ENCODE assay signal across 8 cellular contexts in the genomic region with DNA sequence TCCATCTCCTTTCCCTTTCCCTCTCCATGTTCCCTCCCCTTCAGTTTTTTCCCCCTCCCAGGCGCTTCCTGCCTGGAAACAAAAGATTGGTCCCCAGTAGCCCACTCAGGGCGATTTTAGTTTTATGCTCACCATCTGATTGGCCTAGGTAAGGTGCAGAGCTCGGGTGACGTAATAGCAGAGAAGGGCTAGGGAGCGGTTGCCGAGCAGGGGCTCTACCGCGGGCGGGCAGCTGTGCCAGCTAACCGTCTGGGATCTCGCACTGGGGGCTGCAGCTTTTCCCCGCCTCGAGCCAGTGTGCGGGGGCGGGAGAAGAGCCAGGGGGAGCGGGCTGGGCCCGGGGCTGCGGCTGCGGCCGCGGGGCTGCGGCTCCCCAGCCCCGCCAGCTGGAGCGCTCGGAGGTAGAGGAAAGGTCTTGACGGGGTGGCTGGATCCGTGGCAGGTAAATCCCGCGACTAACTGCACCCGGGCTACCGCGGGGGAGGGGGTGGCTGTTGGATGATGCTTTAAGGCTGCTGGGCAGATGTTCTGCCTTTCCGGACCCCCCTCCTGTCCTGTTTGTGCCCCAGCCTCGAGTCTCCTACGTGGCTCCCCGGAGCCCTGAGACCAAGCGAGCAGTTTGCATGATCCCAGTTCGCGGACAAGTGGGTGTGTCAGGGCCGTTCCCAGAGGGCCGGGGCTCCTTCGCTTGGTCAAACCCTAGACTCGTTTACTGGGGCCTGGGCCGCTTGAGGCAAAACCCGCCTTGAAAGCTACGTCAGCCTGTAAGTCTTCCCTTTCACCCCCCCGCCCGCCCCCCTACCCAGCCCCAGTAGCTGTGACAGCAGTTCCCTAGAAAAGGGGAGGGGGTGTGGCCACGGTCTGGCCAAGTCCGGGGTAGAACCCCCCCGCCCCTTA. TPM values are rescaled to one million over a fixed set of nuclear protein-coding genes. Genes with fewer than 3 reads are reported as not detected.
DNase-seq lines count a peak whose midpoint lies in the region; ATAC-seq and TF ChIP-seq lines count a peak whose summit lies in the region.

TSS of gene PAK3 (plus strand) at position 218 of the 897 bp plus-strand sequence. CDS start 26,913 bp downstream, outside the sequence.

- H3K27me3 ChIP-seq in GM23338 (ENCODE audit: insufficient read depth) (no peaks in the 10 kb centered on the region), foreskin keratinocyte (peaks cover 2% of the 10 kb centered on the region), neural progenitor cell (no peaks in the 10 kb centered on the region)

- H3K27ac Mint-ChIP-seq in GM23338 (no peak within 1 kb of the TSS), neural progenitor cell (peak within 1 kb of the TSS; percentile 91)
- no peak within 1 kb of the TSS for H3K27ac Mint-ChIP-seq in activated T-helper 2 cell treated with anti-CD3 and anti-CD28 coated beads, Interferon-gamma antibody, Interleukin-2, Interleukin-4, amounts not matched to agents 10 μg/mL and 5 μg/mL and 100 μg/mL, durations not matched to agents 14 hours and 24 hours and 36 hours

- H2AFZ ChIP-seq in GM23338 (peak within 1 kb of the TSS; percentile 69; the same call in 1 of the 2 replicates), neural progenitor cell (replicated peaks) (peak within 1 kb of the TSS; percentile 97)

- no peaks in the 10 kb centered on the region for H3K9me2 ChIP-seq in GM23338 (ENCODE audit: insufficient read depth)

- H3K27ac ChIP-seq in GM23338 (ENCODE audit: low read depth) (no peak within 1 kb of the TSS), foreskin keratinocyte (no peak within 1 kb of the TSS), neural progenitor cell (no peak within 1 kb of the TSS)

- DNase-seq in CD1c-positive myeloid dendritic cell (ENCODE audit: extremely low spot score) (peak; percentile 1), GM23338 (ENCODE audit: low spot score) (peak; percentile 72), NCI-H2227 (lab: John Stamatoyannopoulos, UW; ENCODE audit: unreplicated experiment) (peak; percentile 83), foreskin keratinocyte (no peak), neural progenitor cell (ENCODE audit: low spot score) (peak; percentile 79), cerebellar nuclear complex (lab: John Stamatoyannopoulos, UW) (no peak)
- no peak for DNase-seq in activated T-helper 2 cell treated with anti-CD3 and anti-CD28 coated beads, Interferon-gamma antibody, Interleukin-2, Interleukin-4, amounts not matched to agents 10 μg/mL and 5 μg/mL and 100 μg/mL, durations not matched to agents 14 hours and 24 hours and 36 hours (ENCODE audit: low spot score)

- H3F3A ChIP-seq in GM23338 (replicated peaks; ENCODE audit: low read depth) (no peaks in the 10 kb centered on the region), neural progenitor cell (ENCODE audit: low read depth) (peaks cover 24% of the 10 kb centered on the region)

- H3K4me3 Mint-ChIP-seq in GM23338 (peak within 1 kb of the TSS; percentile 86), neural progenitor cell (peak within 1 kb of the TSS; percentile 94)
- peak within 1 kb of the TSS; percentile 74 for H3K4me3 Mint-ChIP-seq in activated T-helper 2 cell treated with anti-CD3 and anti-CD28 coated beads, Interferon-gamma antibody, Interleukin-2, Interleukin-4, amounts not matched to agents 10 μg/mL and 5 μg/mL and 100 μg/mL, durations not matched to agents 14 hours and 24 hours and 36 hours (ENCODE audit: low read depth)

- intact Hi-C loops in activated T-helper 2 cell treated with anti-CD3 and anti-CD28 coated beads, Interferon-gamma antibody, Interleukin-2, Interleukin-4, amounts not matched to agents 10 μg/mL and 5 μg/mL and 100 μg/mL, durations not matched to agents 14 hours and 24 hours and 36 hours (cut with micrococcal nuclease): loop anchor here (5.0 kb wide), 1 partner anchor 351 kb away; no protein-coding TSS in a partner anchor

- H3K36me3 ChIP-seq in GM23338 (ENCODE audit: insufficient read depth) (no peaks in the 10 kb centered on the region), neural progenitor cell (no peaks in the 10 kb centered on the region)

- peaks cover 27% of the 10 kb centered on the region; the same call in 2 of the 3 replicates for H3K4me1 Mint-ChIP-seq in GM23338
- H3K4me1 Mint-ChIP-seq in activated T-helper 2 cell treated with anti-CD3 and anti-CD28 coated beads, Interferon-gamma antibody, Interleukin-2, Interleukin-4, amounts not matched to agents 10 μg/mL and 5 μg/mL and 100 μg/mL, durations not matched to agents 14 hours and 24 hours and 36 hours (ENCODE audit: low read depth): peaks cover 16% of the 10 kb centered on the region
- H3K4me1 Mint-ChIP-seq in neural progenitor cell: peaks cover 48% of the 10 kb centered on the region

- peaks cover 8% of the 10 kb centered on the region for H3K27me3 Mint-ChIP-seq in GM23338 (ENCODE audit: insufficient read depth, low read depth, poor library complexity)
- peaks cover 30% of the 10 kb centered on the region for H3K27me3 Mint-ChIP-seq in activated T-helper 2 cell treated with anti-CD3 and anti-CD28 coated beads, Interferon-gamma antibody, Interleukin-2, Interleukin-4, amounts not matched to agents 10 μg/mL and 5 μg/mL and 100 μg/mL, durations not matched to agents 14 hours and 24 hours and 36 hours (ENCODE audit: low read depth)
- H3K27me3 Mint-ChIP-seq in neural progenitor cell (ENCODE audit: insufficient read depth, low read depth): peaks cover 4% of the 10 kb centered on the region

- TF ChIP-seq CTCF in GM23338 (conservative IDR thresholded peaks at IDR 0.05; ENCODE audit: low read depth in 2 of 2) (no peak), foreskin keratinocyte (conservative IDR thresholded peaks at IDR 0.05) (no peak), neural progenitor cell (IDR thresholded peaks at IDR 0.05) (peak; percentile 5)

- H3K79me2 ChIP-seq in GM23338 (replicated peaks; ENCODE audit: insufficient read depth): no peaks in the 10 kb centered on the region
- peaks cover 20% of the 10 kb centered on the region for H3K79me2 ChIP-seq in neural progenitor cell (ENCODE audit: low read depth)

- no peaks in the 10 kb centered on the region for H4K20me1 ChIP-seq in GM23338 (replicated peaks; ENCODE audit: insufficient read depth)
- H4K20me1 ChIP-seq in neural progenitor cell (ENCODE audit: low read depth): no peaks in the 10 kb centered on the region

- no peaks in the 10 kb centered on the region for H3K9me3 Mint-ChIP-seq in GM23338
- H3K9me3 Mint-ChIP-seq in activated T-helper 2 cell treated with anti-CD3 and anti-CD28 coated beads, Interferon-gamma antibody, Interleukin-2, Interleukin-4, amounts not matched to agents 10 μg/mL and 5 μg/mL and 100 μg/mL, durations not matched to agents 14 hours and 24 hours and 36 hours: no peaks in the 10 kb centered on the region
- no peaks in the 10 kb centered on the region for H3K9me3 Mint-ChIP-seq in neural progenitor cell

- peak within 1 kb of the TSS; percentile 41 for H3K9ac ChIP-seq in neural progenitor cell

- peak within 1 kb of the TSS; percentile 69 for H3K4me3 ChIP-seq in GM23338
- H3K4me3 ChIP-seq in neural progenitor cell: peak within 1 kb of the TSS; percentile 81

- H3K9me3 ChIP-seq in neural progenitor cell (ENCODE audit: low read depth): no peaks in the 10 kb centered on the region

- H3K4me2 ChIP-seq in GM23338 (peak within 1 kb of the TSS; percentile 82), neural progenitor cell (peak within 1 kb of the TSS; percentile 74)

- ATAC-seq in GM23338: peak; percentile 74
- peak; percentile 72 for ATAC-seq in foreskin keratinocyte
- ATAC-seq in GM18519 (IDR thresholded peaks at IDR 0.05; ENCODE audit: low FRiP score, unreplicated experiment): no peak

- H3K4me1 ChIP-seq in GM23338 (ENCODE audit: insufficient read depth): peaks cover 8% of the 10 kb centered on the region; the same call in 1 of the 2 replicates
- no peaks in the 10 kb centered on the region for H3K4me1 ChIP-seq in foreskin keratinocyte
- peaks cover 13% of the 10 kb centered on the region for H3K4me1 ChIP-seq in neural progenitor cell

- H3K36me3 Mint-ChIP-seq in GM23338 (ENCODE audit: low read depth) (peaks cover 6% of the 10 kb centered on the region; the same call in 1 of the 3 replicates), neural progenitor cell (peaks cover 6% of the 10 kb centered on the region)
- H3K36me3 Mint-ChIP-seq in activated T-helper 2 cell treated with anti-CD3 and anti-CD28 coated beads, Interferon-gamma antibody, Interleukin-2, Interleukin-4, amounts not matched to agents 10 μg/mL and 5 μg/mL and 100 μg/mL, durations not matched to agents 14 hours and 24 hours and 36 hours (ENCODE audit: low read depth): no peaks in the 10 kb centered on the region

RNA-seq across cellular contexts. Expression of gene PAK3, which starts in this region (rescaled TPM):
- total RNA-seq in GM23338 (2014; rRNA removed; shearing (Covaris generic)): 3.6 and 5.0 TPM in 2 replicates
- 4.4 and 5.4 TPM in 2 replicates for polyA plus RNA-seq in GM23338 (2016; fragmentation: Nextera tagmentation; extraction: Ambion mirVana)
- total RNA-seq in activated T-helper 2 cell treated with anti-CD3 and anti-CD28 coated beads, Interferon-gamma antibody, Interleukin-2, Interleukin-4, amounts not matched to agents 10 μg/mL and 5 μg/mL and 100 μg/mL, durations not matched to agents 14 hours and 24 hours and 36 hours: 0.25 and 0.51 TPM in 2 replicates
- 0.11 and 0.27 TPM in 2 replicates for total RNA-seq in foreskin keratinocyte
- 0.03 TPM in 1 of 2 replicates, not detected in the other for polyA plus RNA-seq in foreskin keratinocyte
- 8.3 and 12.5 TPM in 2 replicates for total RNA-seq in neural progenitor cell (ENCODE audit: low replicate concordance)

Comparison
In these comparisons a context has a peak if more than half of its experiments do, and no peak if none do; other contexts are left out.
1. Peak in ATAC-seq in foreskin keratinocyte; RNA of the gene not detected or under 1 TPM.
2. DNase-seq: peak in CD1c-positive myeloid dendritic cell (single experiment), GM23338 (single experiment), NCI-H2227 (single experiment) and neural progenitor cell (single experiment); none in activated T-helper 2 cell treated with anti-CD3 and anti-CD28 coated beads, Interferon-gamma antibody, Interleukin-2, Interleukin-4, amounts not matched to agents 10 μg/mL and 5 μg/mL and 100 μg/mL, durations not matched to agents 14 hours and 24 hours and 36 hours (single experiment), foreskin keratinocyte (0 of 2) and cerebellar nuclear complex (0 of 2).
3. Peak in every context shown above with its lines, with median percentiles within 50 percentile points of each other: H3K4me3 Mint-ChIP-seq.